In genomic region chr7:16359201-16359600, GRCh38 we compare ENCODE assay signal across 22 cellular contexts.
"Had no signal": no experiment of that assay in that cellular context is flagged by ENCODE, and none has a peak within 500 bp of the region (broad histone marks: within the 10 kb centered on the region; RNA-seq: fewer than 3 reads in every experiment).

No MANE protein-coding gene starts in this region.

- H3K27me3 ChIP-seq: hepatocyte, right lobe of liver, spleen, tibial artery, upper lobe of right lung, vagina had no signal

- H3K27ac ChIP-seq: hepatocyte, psoas muscle, right lobe of liver, spleen, tibial artery, upper lobe of right lung, vagina had no signal

- H2AFZ ChIP-seq: hepatocyte had no signal

- H3K27me3 Mint-ChIP-seq: naive B cell; stimulated activated memory B cell treated with anti-CD40 and anti-IgM and Interleukin-4, amounts not matched to agents 10 μg/mL and 1 μg/mL and 100 μg/mL, for 72 hours; stimulated activated naive CD8-positive, alpha-beta T cell treated with anti-CD3 and anti-CD28 coated beads, Interleukin-15, Interleukin-2, amounts not matched to agents 100 ng/mL and 50 ng/mL, for 24 hours had no signal

- H3K79me2 ChIP-seq: hepatocyte had no signal

- H3K4me2 ChIP-seq: hepatocyte had no signal

- H3K36me3 Mint-ChIP-seq: naive B cell; stimulated activated memory B cell treated with anti-CD40 and anti-IgM and Interleukin-4, amounts not matched to agents 10 μg/mL and 1 μg/mL and 100 μg/mL, for 72 hours had no signal

- H3K4me3 ChIP-seq: hepatocyte, psoas muscle, right lobe of liver, spleen, tibial artery, upper lobe of right lung, vagina had no signal

- DNase-seq: effector memory CD4-positive, alpha-beta T cell; foreskin melanocyte; head of caudate nucleus; kidney; left colon; mesendoderm; naive B cell; psoas muscle; retina; right lobe of liver; spleen; stimulated activated CD4-positive, alpha-beta T cell treated with anti-CD3 and anti-CD28 coated beads, Interleukin-15, amount 100 ng/mL, for 24 hours; stimulated activated CD4-positive, alpha-beta T cell treated with anti-CD3 and anti-CD28 coated beads, Interleukin-1b, Interleukin-23, amount 100 ng/mL, for 48 hours; stimulated activated CD4-positive, alpha-beta T cell treated with anti-CD3 and anti-CD28 coated beads, Interleukin-4, amount 100 ng/mL, for 24 hours; tibial artery; upper lobe of right lung had no signal

- H3K36me3 ChIP-seq: right lobe of liver, spleen, tibial artery, upper lobe of right lung, vagina had no signal

- ATAC-seq: esophagus mucosa; left colon; right lobe of liver; stimulated activated memory B cell treated with anti-CD40 and anti-IgM and Interleukin-4, amounts not matched to agents 10 μg/mL and 1 μg/mL and 100 μg/mL, for 72 hours; upper lobe of right lung had no signal

- H3K4me1 ChIP-seq: psoas muscle, right lobe of liver, spleen, tibial artery, upper lobe of right lung had no signal

- H3K4me3 Mint-ChIP-seq: naive B cell; nephron; stimulated activated memory B cell treated with anti-CD40 and anti-IgM and Interleukin-4, amounts not matched to agents 10 μg/mL and 1 μg/mL and 100 μg/mL, for 72 hours; stimulated activated naive CD8-positive, alpha-beta T cell treated with anti-CD3 and anti-CD28 coated beads, Interleukin-15, Interleukin-2, amounts not matched to agents 100 ng/mL and 50 ng/mL, for 24 hours had no signal

- H3K9me3 Mint-ChIP-seq: nephron; stimulated activated memory B cell treated with anti-CD40 and anti-IgM and Interleukin-4, amounts not matched to agents 10 μg/mL and 1 μg/mL and 100 μg/mL, for 72 hours; stimulated activated naive CD8-positive, alpha-beta T cell treated with anti-CD3 and anti-CD28 coated beads, Interleukin-15, Interleukin-2, amounts not matched to agents 100 ng/mL and 50 ng/mL, for 24 hours had no signal

- H3K27ac Mint-ChIP-seq: stimulated activated memory B cell treated with anti-CD40 and anti-IgM and Interleukin-4, amounts not matched to agents 10 μg/mL and 1 μg/mL and 100 μg/mL, for 72 hours; stimulated activated naive CD8-positive, alpha-beta T cell treated with anti-CD3 and anti-CD28 coated beads, Interleukin-15, Interleukin-2, amounts not matched to agents 100 ng/mL and 50 ng/mL, for 24 hours had no signal

- H3K4me1 Mint-ChIP-seq: naive B cell; stimulated activated memory B cell treated with anti-CD40 and anti-IgM and Interleukin-4, amounts not matched to agents 10 μg/mL and 1 μg/mL and 100 μg/mL, for 72 hours had no signal
